1 cellular context compared by ENCODE assay signal in the genomic region with DNA sequence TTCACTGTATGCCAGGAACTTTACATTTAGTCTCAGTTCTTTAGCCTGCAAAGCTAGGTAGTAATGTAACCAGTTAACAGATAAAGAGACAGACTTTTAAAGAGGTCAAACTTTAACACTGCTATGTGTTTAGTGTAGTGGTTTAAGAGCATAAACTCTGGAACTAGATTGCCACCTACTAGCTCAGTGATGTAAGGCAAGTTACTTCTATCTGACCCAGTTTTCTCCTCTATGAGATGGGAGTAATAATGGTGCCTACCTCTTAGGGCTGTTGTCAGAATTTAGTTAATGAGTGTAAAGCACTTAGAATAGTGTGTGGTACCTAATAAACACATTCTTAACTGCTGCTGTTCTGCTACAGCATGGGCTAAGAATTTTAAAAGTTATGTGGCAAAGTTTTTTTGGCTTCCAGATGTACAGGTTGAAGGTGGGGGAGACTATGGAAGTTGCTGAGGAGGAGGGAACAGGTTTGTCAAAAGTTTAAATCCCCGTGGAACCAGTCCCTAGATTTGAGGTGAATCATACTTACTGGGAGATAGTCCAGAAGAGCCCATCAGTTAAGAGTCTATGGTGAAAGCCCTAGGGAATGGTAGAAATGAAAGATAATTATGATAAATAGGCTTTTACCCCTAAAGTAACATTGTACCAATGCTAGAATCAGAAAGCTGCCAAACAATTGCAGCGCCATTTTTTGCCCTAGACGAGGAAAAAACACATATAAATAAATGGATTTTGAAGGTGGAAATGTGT.
TF ChIP-seq lines count a peak whose summit lies in the region.

No MANE protein-coding gene starts in this region.

TF ChIP-seq in IMR-90, 13 proteins besides CTCF, POLR2A, EP300 and RAD21:
- TF ChIP-seq MXI1 (IDR thresholded peaks at IDR 0.05; ENCODE audit: borderline replicate concordance, low read depth, low read length): no peak
- TF ChIP-seq NFE2L2 (IDR thresholded peaks at IDR 0.05; ENCODE audit: low read depth, low read length): no peak
- TF ChIP-seq RCOR1 (IDR thresholded peaks at IDR 0.05; ENCODE audit: insufficient replicate concordance, low read length): no peak
- TF ChIP-seq BHLHE40 (IDR thresholded peaks at IDR 0.05; ENCODE audit: low read depth, low read length): no peak
- TF ChIP-seq MAFK (IDR thresholded peaks at IDR 0.05; ENCODE audit: low read depth, low read length): no peak
- no peak for TF ChIP-seq SMC3 (IDR thresholded peaks at IDR 0.05; ENCODE audit: low read depth, low read length)
- TF ChIP-seq CEBPB (IDR thresholded peaks at IDR 0.05; ENCODE audit: low read depth, low read length): no peak
- TF ChIP-seq MAZ (IDR thresholded peaks at IDR 0.05; ENCODE audit: borderline replicate concordance, low read depth, low read length): no peak
- TF ChIP-seq USF2 (IDR thresholded peaks at IDR 0.05; ENCODE audit: low read depth, low read length): no peak
- TF ChIP-seq, protein P1, sequence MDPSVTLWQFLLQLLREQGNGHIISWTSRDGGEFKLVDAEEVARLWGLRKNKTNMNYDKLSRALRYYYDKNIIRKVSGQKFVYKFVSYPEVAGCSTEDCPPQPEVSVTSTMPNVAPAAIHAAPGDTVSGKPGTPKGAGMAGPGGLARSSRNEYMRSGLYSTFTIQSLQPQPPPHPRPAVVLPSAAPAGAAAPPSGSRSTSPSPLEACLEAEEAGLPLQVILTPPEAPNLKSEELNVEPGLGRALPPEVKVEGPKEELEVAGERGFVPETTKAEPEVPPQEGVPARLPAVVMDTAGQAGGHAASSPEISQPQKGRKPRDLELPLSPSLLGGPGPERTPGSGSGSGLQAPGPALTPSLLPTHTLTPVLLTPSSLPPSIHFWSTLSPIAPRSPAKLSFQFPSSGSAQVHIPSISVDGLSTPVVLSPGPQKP (IDR thresholded peaks at IDR 0.05; ENCODE audit: borderline replicate concordance, low read depth, low read length): no peak
- TF ChIP-seq RFX5 (IDR thresholded peaks at IDR 0.05; ENCODE audit: low read depth, low read length): no peak
- TF ChIP-seq CHD1 (IDR thresholded peaks at IDR 0.05; ENCODE audit: low read depth, low read length): no peak
- TF ChIP-seq FOS (IDR thresholded peaks at IDR 0.05; ENCODE audit: low read depth, low read length): no peak
